8 cellular contexts compared by ENCODE assay signal in the genomic region with DNA sequence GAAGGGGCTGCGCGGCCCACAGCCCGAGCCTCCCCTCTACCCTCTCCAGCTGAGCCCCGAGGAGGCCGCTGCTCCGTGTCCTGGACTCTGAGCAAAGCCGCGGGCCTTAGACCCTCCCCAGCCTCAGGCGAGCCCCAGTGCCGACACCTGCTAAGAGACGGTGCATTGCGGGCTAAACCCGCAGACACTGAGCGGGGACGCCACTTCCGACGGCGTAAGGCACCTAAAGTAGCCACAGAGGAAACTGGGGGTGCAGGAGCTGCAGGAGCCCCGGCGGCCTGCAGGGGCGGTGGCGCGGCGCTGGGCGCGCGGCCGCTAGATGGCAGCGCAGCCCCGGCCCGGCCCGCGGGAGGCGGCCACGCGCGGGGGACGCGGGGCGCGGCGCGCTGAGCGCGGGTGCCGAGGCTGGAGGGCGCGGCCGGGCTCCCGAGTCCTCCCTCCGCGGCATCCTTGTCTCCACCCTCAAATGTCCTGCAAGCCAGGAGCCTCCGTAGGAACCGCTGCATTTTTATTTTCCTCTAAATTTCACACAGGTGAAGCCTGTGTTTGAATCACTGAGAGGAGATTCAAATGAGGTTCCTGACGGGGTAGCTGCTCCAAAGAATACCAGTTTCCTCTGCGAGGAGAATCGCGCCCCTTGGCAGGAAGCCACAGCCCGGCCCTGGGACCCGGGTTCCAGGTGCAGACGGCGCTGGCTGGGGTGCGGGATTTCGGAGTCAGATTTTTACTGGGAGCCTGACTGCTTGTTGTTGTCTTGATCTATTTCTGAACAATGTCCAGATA.
DNase-seq lines count a peak whose midpoint lies in the region; ATAC-seq, FAIRE-seq and TF ChIP-seq lines count a peak whose summit lies in the region.

No MANE protein-coding gene starts in this region.

- H3K79me2 ChIP-seq in Loucy (ENCODE audit: insufficient read depth, low read length) (no peaks in the 10 kb centered on the region), OCI-LY7 (ENCODE audit: insufficient read depth, low read depth, low read length) (no peaks in the 10 kb centered on the region)

- no peaks in the 10 kb centered on the region for H3F3A ChIP-seq in Loucy (ENCODE audit: low read depth)

- peak overlapping the region; percentile 62 for H3K4me2 ChIP-seq in Loucy (ENCODE audit: low read depth, low read length, poor library complexity, severe bottlenecking)
- H3K4me2 ChIP-seq in OCI-LY7 (ENCODE audit: low read length), result no peak overlapping the region

- intact Hi-C loops in right lobe of liver (cut with DNase I) (no loop called here), OCI-LY7 (cut with micrococcal nuclease; ENCODE audit: unreplicated experiment) (no loop called here)

- CTCF ChIA-PET in OCI-LY7 (lab: Charles Lee; ENCODE audit: unreplicated experiment), result no interaction called here

- H3K4me3 ChIP-seq in Loucy (ENCODE audit: low read length, poor library complexity, severe bottlenecking) (peak overlapping the region; percentile 58), right lobe of liver (peak overlapping the region in 1 of 3 donors; percentile 34), OCI-LY7 (ENCODE audit: low read depth, low read length, poor library complexity, severe bottlenecking) (no peak overlapping the region)

- H3K9me3 ChIP-seq in Loucy (ENCODE audit: insufficient read depth, low read depth, low read length) (no peaks in the 10 kb centered on the region), right lobe of liver (no peaks in the 10 kb centered on the region), OCI-LY7 (ENCODE audit: low read length) (no peaks in the 10 kb centered on the region)

- H3K4me3 Mint-ChIP-seq in chondrocyte (ENCODE audit: unreplicated experiment), result peak overlapping the region; percentile 60

- H2AFZ ChIP-seq in Loucy (ENCODE audit: low read length) (peak overlapping the region; percentile 86), OCI-LY7 (ENCODE audit: low read length) (no peak overlapping the region)

- no peak overlapping the region for H3K27ac Mint-ChIP-seq in chondrocyte (ENCODE audit: unreplicated experiment)

- H3K36me3 ChIP-seq in Loucy (ENCODE audit: insufficient read depth, low read length) (no peaks in the 10 kb centered on the region), right lobe of liver (no peaks in the 10 kb centered on the region), OCI-LY7 (ENCODE audit: insufficient read depth, low read length) (no peaks in the 10 kb centered on the region)

- peaks cover 5% of the 10 kb centered on the region for H3K4me1 Mint-ChIP-seq in chondrocyte (ENCODE audit: low read depth)

- WGBS in right lobe of liver (ENCODE audit: insufficient coverage, low coverage, low lambda C conversion rate, missing lambda C conversion rate), result 4% methylated on average over 16 of the region's 64 CpGs

- POLR2A ChIA-PET in OCI-LY7 (lab: Charles Lee), result no interaction called here

- TF ChIP-seq POLR2A in H54 (IDR thresholded peaks at IDR 0.05; ENCODE audit: low read depth, low read length) (no peak), right lobe of liver (IDR thresholded peaks at IDR 0.05) (no peak)

- no peaks in the 10 kb centered on the region for H3K9me2 ChIP-seq in Loucy (replicated peaks; ENCODE audit: low read depth, low read length)
- H3K9me2 ChIP-seq in OCI-LY7 (ENCODE audit: insufficient read depth, low read length), result no peaks in the 10 kb centered on the region

- no peak overlapping the region for H3K9ac ChIP-seq in Loucy (ENCODE audit: low read depth, low read length, poor library complexity, severe bottlenecking)

- no peaks in the 10 kb centered on the region for H3K9me3 Mint-ChIP-seq in chondrocyte (ENCODE audit: low read depth)

- peak; percentile 95 for TF ChIP-seq CTCF in GM12874 (IDR thresholded peaks at IDR 0.05; ENCODE audit: insufficient read depth, low read depth, low read length)
- peak; percentile 55 for TF ChIP-seq CTCF in Loucy (conservative IDR thresholded peaks at IDR 0.05; ENCODE audit: low read length)
- TF ChIP-seq CTCF in chondrocyte (IDR thresholded peaks at IDR 0.05), result peak; percentile 82
- TF ChIP-seq CTCF in right lobe of liver (IDR thresholded peaks at IDR 0.05), result peak; percentile 57 to 97 (median 71)
- no peak for TF ChIP-seq CTCF in OCI-LY7 (conservative IDR thresholded peaks at IDR 0.05; ENCODE audit: low read length)

- BruUV-seq in OCI-LY7 (replicated peaks; lab: Mats Ljungman, UMichigan), result no TSS peak

- H3K27ac ChIP-seq in right lobe of liver (no peak overlapping the region), OCI-LY7 (ENCODE audit: low read depth, low read length, poor library complexity, severe bottlenecking) (no peak overlapping the region)

- peaks cover 12% of the 10 kb centered on the region for H3K27me3 Mint-ChIP-seq in chondrocyte (ENCODE audit: low read depth)

- H3K27me3 ChIP-seq in Loucy (ENCODE audit: insufficient read depth, low read length, poor library complexity, severe bottlenecking), result no peaks in the 10 kb centered on the region
- H3K27me3 ChIP-seq in right lobe of liver, result no peaks in the 10 kb centered on the region

- DNase-seq in H54 (ENCODE audit: insufficient read length, low spot score), result peak; percentile 7
- peak; percentile 79 for DNase-seq in chondrocyte (ENCODE audit: low spot score)
- peak in 1 of 3 donors; percentile 47 for DNase-seq in right lobe of liver
- peak; percentile 32 to 41 for DNase-seq in stimulated activated CD8-positive, alpha-beta memory T cell treated with anti-CD3 and anti-CD28 coated beads, Interleukin-15, amount 100 ng/mL, for 48 hours (ENCODE audit: low read depth in 2 of 2)
- no peak for DNase-seq in OCI-LY7 (ENCODE audit: low spot score)

- FAIRE-seq in H54 (lab: Jason Lieb, UNC), result no peak

- H3K36me3 Mint-ChIP-seq in chondrocyte (ENCODE audit: low read depth), result no peaks in the 10 kb centered on the region

- H3K4me1 ChIP-seq in Loucy (ENCODE audit: insufficient read depth, low read length, poor library complexity, severe bottlenecking) (no peaks in the 10 kb centered on the region), right lobe of liver (peaks cover 0 to 4% (median 0%) of the 10 kb centered on the region in 4 donors), OCI-LY7 (ENCODE audit: insufficient read depth, low read length, poor library complexity, severe bottlenecking) (no peaks in the 10 kb centered on the region)

- no peaks in the 10 kb centered on the region for H4K20me1 ChIP-seq in Loucy (ENCODE audit: insufficient read depth, low read length, poor library complexity, severe bottlenecking)
- H4K20me1 ChIP-seq in OCI-LY7 (ENCODE audit: insufficient read depth, low read length), result no peaks in the 10 kb centered on the region

- peak; percentile 91 to 95 for ATAC-seq in activated CD4-positive, CD25-positive, alpha-beta regulatory T cell treated with anti-CD3 and anti-CD28 coated beads, Interleukin-2, amount 50 U/mL, for 24 hours
- peak; percentile 96 to 99 (median 97) for ATAC-seq in right lobe of liver
